In the genomic region with DNA sequence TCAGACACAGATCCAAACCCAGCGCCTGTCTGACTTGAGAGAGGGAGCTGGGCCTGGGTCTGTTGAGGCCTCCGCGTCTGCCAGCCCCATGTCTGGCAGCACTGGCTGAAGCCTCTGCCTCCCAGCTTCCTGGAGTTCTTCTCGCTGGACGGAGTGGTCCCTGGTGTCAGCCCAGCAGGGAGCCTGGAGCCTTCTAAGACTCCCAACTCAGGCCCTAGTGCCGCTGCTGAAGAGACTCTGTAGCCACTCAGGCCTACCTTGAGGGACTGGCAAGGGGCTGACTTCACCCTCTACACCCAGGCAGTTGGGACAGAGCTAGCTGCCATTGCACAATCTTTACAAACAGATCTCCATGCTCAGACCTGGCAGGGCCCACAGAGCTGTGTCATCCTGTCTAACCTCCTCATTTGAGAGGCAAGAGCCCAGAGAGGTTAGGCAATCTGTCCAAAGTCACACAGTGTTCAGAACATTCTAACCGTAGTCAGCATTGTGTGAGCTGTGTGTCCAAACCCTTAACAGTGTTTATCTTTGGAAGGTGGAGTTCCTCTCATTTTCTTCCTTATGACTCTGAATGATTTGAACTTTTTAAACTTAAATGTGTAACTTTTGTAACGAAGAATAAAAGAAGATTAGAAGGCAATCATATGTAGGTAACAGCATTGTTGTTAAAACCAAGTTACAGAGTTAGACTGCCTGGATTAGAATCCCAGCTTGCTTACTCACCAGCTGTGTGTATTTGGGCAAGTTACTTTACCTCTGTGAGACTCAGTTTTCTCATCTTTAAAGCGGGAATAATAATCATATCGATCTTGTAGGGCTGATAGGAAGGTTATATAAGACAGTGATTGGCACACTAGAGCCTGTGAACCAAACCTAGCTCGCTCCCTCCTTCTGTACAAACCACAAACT, we compare ENCODE assay signal across 8 cellular contexts. TPM values are rescaled to one million over a fixed set of nuclear protein-coding genes. Genes with fewer than 3 reads are reported as not detected.
A peak's percentile ranks its signal among the peaks of the same experiment; 100 is the strongest.
DNase-seq lines count a peak whose midpoint lies in the region; ATAC-seq and TF ChIP-seq lines count a peak whose summit lies in the region.

No MANE protein-coding gene starts in this region.

- 75 to 94% (median 78%) methylated on average over 11 of the region's 11 CpGs for WGBS in adipose tissue, 3 donors
- WGBS in hepatocyte (ENCODE audit: low lambda C conversion rate, missing lambda C conversion rate): 77% methylated on average over 11 of the region's 11 CpGs

- H3K27ac ChIP-seq in adipose tissue (ENCODE audit: low read depth, low read length) (peak overlapping the region; percentile 95), hepatocyte (peak overlapping the region; percentile 99)

- no peaks in the 10 kb centered on the region for H3K9me2 ChIP-seq in hepatocyte (replicated peaks; ENCODE audit: insufficient read depth)

- H3K9me3 ChIP-seq in hepatocyte (ENCODE audit: low read depth): no peaks in the 10 kb centered on the region

- ATAC-seq in GM21529 (IDR thresholded peaks at IDR 0.05; ENCODE audit: unreplicated experiment) (no peak), HG02970 (IDR thresholded peaks at IDR 0.05; ENCODE audit: low FRiP score, unreplicated experiment) (no peak)

- DNase-seq in HuH-7.5 (ENCODE audit: low spot score) (peak; percentile 67), hepatocyte (ENCODE audit: low spot score) (peak; percentile 88), stromal cell of bone marrow (ENCODE audit: low read depth) (peak; percentile 85), putamen (ENCODE audit: low spot score) (no peak), NCI-H187 treated with DMSO at 0.1 percent for 48 hours (lab: John Stamatoyannopoulos, UW) (no peak)

- no peaks in the 10 kb centered on the region for H3K36me3 ChIP-seq in hepatocyte (replicated peaks; ENCODE audit: insufficient read depth, low read depth)

- no peak overlapping the region for H3K4me3 ChIP-seq in hepatocyte

- H4K20me1 ChIP-seq in hepatocyte (ENCODE audit: insufficient read depth, poor library complexity, severe bottlenecking): peaks cover 1% of the 10 kb centered on the region

- peaks cover 3% of the 10 kb centered on the region for H3K79me2 ChIP-seq in hepatocyte

- no peak for TF ChIP-seq CTCF in hepatocyte (IDR thresholded peaks at IDR 0.05; ENCODE audit: poor library complexity)

- no peaks in the 10 kb centered on the region for H3K27me3 ChIP-seq in hepatocyte

- no peak overlapping the region for H3K4me2 ChIP-seq in hepatocyte

- no peak overlapping the region for H2AFZ ChIP-seq in hepatocyte

- H3K4me1 ChIP-seq in hepatocyte (ENCODE audit: insufficient read depth): peaks cover 62% of the 10 kb centered on the region

RNA-seq across cellular contexts. Expression of a gene that starts 4.6 kb away (rescaled TPM):
- polyA plus RNA-seq in adipose tissue: 1,000 to 10,000 TPM in 1 of 3 donors, 100 to 1,000 TPM in 2; 163 to 1,279 (median 758) TPM
- 537 and 547 TPM in 2 replicates for total RNA-seq in hepatocyte
- 583 and 682 TPM in 2 replicates for polyA plus RNA-seq in hepatocyte

RNA-seq across cellular contexts. Expression of a gene that starts 58.5 kb away (rescaled TPM):
- polyA plus RNA-seq in adipose tissue: 100 to 1,000 TPM in 2 of 3 donors, 10 to 100 TPM in 1; 66.5 to 123 (median 119) TPM
- total RNA-seq in hepatocyte: 105 and 107 TPM in 2 replicates
- polyA plus RNA-seq in hepatocyte: 30.1 and 39.1 TPM in 2 replicates

Comparison
In these comparisons a context has a peak if more than half of its experiments do, and no peak if none do; other contexts are left out.
1. DNase-seq: peak in HuH-7.5 (single experiment), hepatocyte (single experiment) and stromal cell of bone marrow (single experiment); none in putamen (single experiment) and NCI-H187 treated with DMSO at 0.1 percent for 48 hours (single experiment).